ENCODE assay signal across 17 cellular contexts in genomic region chr18:60130289-60130688, GRCh38.
"Had no signal": no experiment of that assay in that cellular context is flagged by ENCODE, and none has a peak within 500 bp of the region (broad histone marks: within the 10 kb centered on the region; RNA-seq: fewer than 3 reads in every experiment).

No MANE protein-coding gene starts in this region.

- H3K4me1 ChIP-seq: heart left ventricle had no signal

- ATAC-seq: esophagus mucosa; heart left ventricle; left lobe of liver; naive thymus-derived CD4-positive, alpha-beta T cell; sciatic nerve had no signal

- H3K4me3 ChIP-seq: heart left ventricle had no signal

- H3K9me3 ChIP-seq: heart left ventricle, neutrophil had no signal

- H3K27ac ChIP-seq: heart left ventricle, neutrophil had no signal

- H3K27me3 ChIP-seq: heart left ventricle, neutrophil had no signal

- DNase-seq: effector memory CD4-positive, alpha-beta T cell; heart left ventricle; hippocampal formation; kidney glomerular epithelial cell; mammary epithelial cell; naive thymus-derived CD4-positive, alpha-beta T cell; nephron progenitor cell; stimulated activated CD4-positive, alpha-beta T cell treated with anti-CD3 and anti-CD28 coated beads, Interleukin-12 subunit alpha, Interleukin-12 subunit beta, amount 100 ng/mL, for 4 hours; stimulated activated naive CD4-positive, alpha-beta T cell treated with Interleukin-2 at 50 U/mL for 16 hours; trophoblast cell had no signal

- H3K36me3 ChIP-seq: heart left ventricle, neutrophil had no signal

- FAIRE-seq: endometrium, frontal cortex, islet of Langerhans had no signal
